10 cellular contexts compared by ENCODE assay signal in the genomic region with DNA sequence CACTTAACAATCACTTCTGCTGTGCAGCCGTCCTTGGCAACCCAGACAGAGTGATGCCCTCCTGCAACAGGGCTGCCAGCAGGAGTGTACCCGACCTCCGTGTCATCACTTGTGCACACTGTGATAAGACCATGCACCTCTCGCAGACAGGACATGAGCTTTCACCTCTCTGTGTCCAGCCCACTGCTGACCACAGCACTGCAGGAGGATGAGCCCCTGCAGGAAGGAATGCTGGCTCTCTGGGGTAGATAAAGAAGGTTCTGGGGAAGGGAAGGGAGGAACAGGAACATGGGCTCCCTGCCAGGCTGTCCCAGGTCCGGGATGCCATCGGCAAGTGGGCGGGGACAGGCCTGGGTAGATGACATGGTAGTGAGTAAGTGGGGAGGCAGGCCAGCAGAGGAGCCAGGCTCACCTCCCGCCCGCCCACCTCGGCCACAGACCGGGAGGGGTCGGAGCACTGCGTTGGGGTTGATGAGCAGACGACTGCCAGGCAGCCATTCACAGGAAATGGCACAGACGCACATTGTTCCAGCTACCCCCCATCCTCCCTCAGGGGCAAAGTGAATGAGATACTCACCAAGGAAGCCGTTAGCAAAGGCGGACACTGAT. TPM values are rescaled to one million over a fixed set of nuclear protein-coding genes. Genes with fewer than 3 reads are reported as not detected.
DNase-seq lines count a peak whose midpoint lies in the region; ATAC-seq, FAIRE-seq and TF ChIP-seq lines count a peak whose summit lies in the region.
"Had no signal": no experiment of that assay in that cellular context is flagged by ENCODE, and none has a peak within 500 bp of the region (broad histone marks: within the 10 kb centered on the region; RNA-seq: fewer than 3 reads in every experiment).

No MANE protein-coding gene starts in this region.

- H3K36me3 Mint-ChIP-seq in stimulated activated effector memory CD8-positive, alpha-beta T cell treated with anti-CD3 and anti-CD28 coated beads, Interleukin-12 subunit alpha, Interleukin-12 subunit beta, amount 100 ng/mL, for 72 hours, result peaks cover 49% of the 10 kb centered on the region
- H3K36me3 Mint-ChIP-seq: brain had no signal

- H3K4me1 ChIP-seq in right lobe of liver (no peaks in the 10 kb centered on the region), HepG2 (ENCODE audit: insufficient read depth, low read length) (no peaks in the 10 kb centered on the region)

- no peak overlapping the region for H3K4me2 ChIP-seq in HepG2 (ENCODE audit: low read depth, low read length)

- no peaks in the 10 kb centered on the region for H3K36me3 ChIP-seq in right lobe of liver
- H3K36me3 ChIP-seq in HepG2 (replicated peaks in 1 of 2; ENCODE audit: control insufficient read depth in 1 of 2, insufficient read depth in 2 of 2, low read length in 2 of 2), result no peaks in the 10 kb centered on the region

- H3K4me3 ChIP-seq in right lobe of liver (no peak overlapping the region), HepG2 (replicated peaks in 1 of 3; ENCODE audit: insufficient read depth in 1 of 3, low read depth in 2 of 3, low read length in 3 of 3) (no peak overlapping the region)

- peak in 1 of 3 donors; percentile 55 for DNase-seq in right lobe of liver
- DNase-seq in HepG2 (ENCODE audit: low spot score), result no peak
- DNase-seq in activated gamma-delta T cell (lab: John Stamatoyannopoulos, UW), result peak; percentile 73
- DNase-seq in kidney tubule cell (ENCODE audit: low spot score), result peak; percentile 100
- DNase-seq in stimulated activated effector memory CD8-positive, alpha-beta T cell treated with anti-CD3 and anti-CD28 coated beads, Interleukin-12 subunit alpha, Interleukin-12 subunit beta, amount 100 ng/mL, for 72 hours (ENCODE audit: low spot score in 2 of 2), result peak; percentile 68 to 89
- no peak for DNase-seq in D341Med (ENCODE audit: low spot score)
- DNase-seq in NCI-H510A treated with DMSO at 0.1 percent for 48 hours (lab: John Stamatoyannopoulos, UW), result no peak

- H3K4me1 Mint-ChIP-seq in stimulated activated effector memory CD8-positive, alpha-beta T cell treated with anti-CD3 and anti-CD28 coated beads, Interleukin-12 subunit alpha, Interleukin-12 subunit beta, amount 100 ng/mL, for 72 hours, result peaks cover 100% of the 10 kb centered on the region

- FAIRE-seq in HepG2 (lab: Jason Lieb, UNC), result no peak
- FAIRE-seq: G401.6 had no signal

- CTCF ChIA-PET in HepG2 (lab: Yijun Ruan, JAX; ENCODE audit: low intra/inter-chr PET ratio, low total read pairs), result no interaction called here

- TF ChIP-seq CTCF in right lobe of liver (IDR thresholded peaks at IDR 0.05) (no peak), HepG2 (CRISPR knock-in tag; IDR thresholded peaks at IDR 0.05) (no peak)

- no peak overlapping the region for H3K27ac ChIP-seq in right lobe of liver
- no peak overlapping the region for H3K27ac ChIP-seq in HepG2 (ENCODE audit: extremely low read length, insufficient read depth, low read length)

- peak overlapping the region; percentile 96 for H3K27ac Mint-ChIP-seq in stimulated activated effector memory CD8-positive, alpha-beta T cell treated with anti-CD3 and anti-CD28 coated beads, Interleukin-12 subunit alpha, Interleukin-12 subunit beta, amount 100 ng/mL, for 72 hours

- WGBS in right lobe of liver (ENCODE audit: insufficient coverage, low coverage, low lambda C conversion rate, missing lambda C conversion rate), result 19% methylated on average over 11 of the region's 17 CpGs
- under 1% methylated on average over 8 of the region's 17 CpGs for WGBS in HepG2 (ENCODE audit: low lambda C conversion rate)

- TF ChIP-seq EP300 in HepG2 (IDR thresholded peaks at IDR 0.05; ENCODE audit: low read depth in 2 of 2, low read length in 2 of 2) (no peak), HepG2 (CRISPR knock-in tag; IDR thresholded peaks at IDR 0.05; ENCODE audit: borderline replicate concordance) (no peak)

- in situ Hi-C loops in HepG2 (cut with HindIII; ENCODE audit: extremely low pct_ligation_motif_present, low pct_unique_long_range_greater_than_20kb), result no loop called here

- no peaks in the 10 kb centered on the region for H4K20me1 ChIP-seq in HepG2 (ENCODE audit: insufficient read depth, low read length)

- ATAC-seq in right lobe of liver (peak in 3 of 4 donors; percentile 17 to 31 (median 28)), HepG2 (no peak), GM19035 (IDR thresholded peaks at IDR 0.05; ENCODE audit: unreplicated experiment) (no peak)
- ATAC-seq in stimulated activated effector memory CD8-positive, alpha-beta T cell treated with anti-CD3 and anti-CD28 coated beads, Interleukin-12 subunit alpha, Interleukin-12 subunit beta, amount 100 ng/mL, for 72 hours, result peak; percentile 80

- H3K4me3 Mint-ChIP-seq in stimulated activated effector memory CD8-positive, alpha-beta T cell treated with anti-CD3 and anti-CD28 coated beads, Interleukin-12 subunit alpha, Interleukin-12 subunit beta, amount 100 ng/mL, for 72 hours, result peak overlapping the region; percentile 80
- H3K4me3 Mint-ChIP-seq: brain had no signal

- H3K9ac ChIP-seq in HepG2 (ENCODE audit: insufficient read depth, low read depth, low read length), result no peak overlapping the region

- TF ChIP-seq POLR2A in right lobe of liver (IDR thresholded peaks at IDR 0.05) (no peak), HepG2 (IDR thresholded peaks at IDR 0.05; ENCODE audit: insufficient read depth in 1 of 2, low read depth in 2 of 2, low read length in 2 of 2) (no peak)

- H3K27me3 ChIP-seq in right lobe of liver (no peaks in the 10 kb centered on the region), HepG2 (ENCODE audit: control insufficient read depth in 1 of 2, insufficient read depth in 2 of 2, low read length in 2 of 2) (peaks cover 4 to 43% of the 10 kb centered on the region in 2 experiments)

- intact Hi-C loops in right lobe of liver (cut with DNase I), result no loop called here
- intact Hi-C loops in HepG2 (cut with micrococcal nuclease; ENCODE audit: unreplicated experiment), result no loop called here

- BruUV-seq in HepG2 (replicated peaks; lab: Mats Ljungman, UMichigan), result no TSS peak

- H3K9me3 Mint-ChIP-seq in stimulated activated effector memory CD8-positive, alpha-beta T cell treated with anti-CD3 and anti-CD28 coated beads, Interleukin-12 subunit alpha, Interleukin-12 subunit beta, amount 100 ng/mL, for 72 hours, result no peaks in the 10 kb centered on the region
- H3K9me3 Mint-ChIP-seq: brain had no signal

- H2AFZ ChIP-seq in HepG2 (ENCODE audit: low read length), result no peak overlapping the region

- H3K9me3 ChIP-seq in right lobe of liver (no peaks in the 10 kb centered on the region), HepG2 (ENCODE audit: low read length) (no peaks in the 10 kb centered on the region)

- POLR2A ChIA-PET in HepG2 (lab: Yijun Ruan, JAX), result no interaction called here

- no peaks in the 10 kb centered on the region for H3K79me2 ChIP-seq in HepG2 (ENCODE audit: insufficient read depth, low read length)

- TF ChIP-seq RAD21 in HepG2 (CRISPR knock-in tag; IDR thresholded peaks at IDR 0.05), result no peak

RNA-seq across cellular contexts. Expression of a gene that starts 18.6 kb away (rescaled TPM):
- total RNA-seq in right lobe of liver, result 10 to 100 TPM in 3 of 6 experiments, 1 to 10 TPM in 3; 4.5 to 21.1 (median 8.8) TPM
- not detected in 2 replicates for total RNA-seq in HepG2 (2016; rRNA removed; fragmentation: Illumina TruSeq; extraction: Trizol)
- not detected in 2 replicates for total RNA-seq in HepG2 (2016; cell fraction: cytosol; rRNA removed; fragmentation: Illumina TruSeq; extraction: Trizol; ENCODE audit: low read depth)
- not detected in 2 replicates for total RNA-seq in HepG2 (2016; cell fraction: insoluble cytoplasmic fraction; rRNA removed; fragmentation: Illumina TruSeq; extraction: Trizol)
- total RNA-seq in HepG2 (2016; cell fraction: membrane; rRNA removed; fragmentation: Illumina TruSeq; extraction: Trizol), result not detected in 2 replicates
- not detected in 2 replicates for total RNA-seq in HepG2 (2016; cell fraction: nucleus; rRNA removed; fragmentation: Illumina TruSeq; extraction: Trizol)
- polyA plus RNA-seq in HepG2 (2011; rRNA removed), result 0.01 and 0.03 TPM in 2 replicates
- under 0.01 and 0.01 TPM in 2 replicates for polyA plus RNA-seq in HepG2 (2011; cell fraction: cytosol; rRNA removed)
- polyA plus RNA-seq in HepG2 (2011; cell fraction: nucleus; rRNA removed), result 0.10 and 0.12 TPM in 2 replicates
- polyA plus RNA-seq in HepG2 (2012), result 0.09 TPM in 1 of 2 replicates, not detected in the other
- polyA plus RNA-seq in HepG2 (2016; cell fraction: cytosol; fragmentation: Illumina TruSeq; extraction: Trizol; ENCODE audit: low read depth), result not detected in 2 replicates
- not detected in 2 replicates for polyA plus RNA-seq in HepG2 (2016; cell fraction: insoluble cytoplasmic fraction; fragmentation: Illumina TruSeq; extraction: Trizol; ENCODE audit: low read depth)
- not detected in 2 replicates for polyA plus RNA-seq in HepG2 (2016; cell fraction: membrane; fragmentation: Illumina TruSeq; extraction: Trizol; ENCODE audit: low read depth)
- polyA plus RNA-seq in HepG2 (2016; cell fraction: nucleus; fragmentation: Illumina TruSeq; extraction: Trizol; ENCODE audit: insufficient read depth, low read depth), result not detected in 2 replicates
- polyA minus RNA-seq in HepG2 (2011; rRNA and poly(A)+ RNA removed; ENCODE audit: low replicate concordance), result 0.02 and 0.06 TPM in 2 replicates
- polyA minus RNA-seq in HepG2 (2011; cell fraction: cytosol; rRNA and poly(A)+ RNA removed), result not detected in 2 replicates
- polyA minus RNA-seq in HepG2 (2011; cell fraction: nucleus; rRNA and poly(A)+ RNA removed), result under 0.01 TPM in 1 of 2 replicates, not detected in the other

RNA-seq across cellular contexts. Expression of a gene that starts 54.5 kb away (rescaled TPM):
- total RNA-seq in right lobe of liver (10 to 100 TPM; 20.8 to 52.8 (median 35.1) TPM), HepG2 (2016; rRNA removed; fragmentation: Illumina TruSeq; extraction: Trizol) (not detected in 2 replicates)
- total RNA-seq in HepG2 (2016; cell fraction: cytosol; rRNA removed; fragmentation: Illumina TruSeq; extraction: Trizol; ENCODE audit: low read depth), result not detected in 2 replicates
- total RNA-seq in HepG2 (2016; cell fraction: insoluble cytoplasmic fraction; rRNA removed; fragmentation: Illumina TruSeq; extraction: Trizol), result not detected in 2 replicates
- not detected in 2 replicates for total RNA-seq in HepG2 (2016; cell fraction: membrane; rRNA removed; fragmentation: Illumina TruSeq; extraction: Trizol)
- not detected in 2 replicates for total RNA-seq in HepG2 (2016; cell fraction: nucleus; rRNA removed; fragmentation: Illumina TruSeq; extraction: Trizol)
- polyA plus RNA-seq in HepG2 (2011; rRNA removed), result 0.12 and 0.27 TPM in 2 replicates
- 0.10 TPM in 1 of 2 replicates, not detected in the other for polyA plus RNA-seq in HepG2 (2011; cell fraction: cytosol; rRNA removed)
- polyA plus RNA-seq in HepG2 (2011; cell fraction: nucleus; rRNA removed), result 0.88 and 1.00 TPM in 2 replicates
- 0.17 and 0.28 TPM in 2 replicates for polyA plus RNA-seq in HepG2 (2012)
- not detected in 2 replicates for polyA plus RNA-seq in HepG2 (2016; cell fraction: cytosol; fragmentation: Illumina TruSeq; extraction: Trizol; ENCODE audit: low read depth)
- not detected in 2 replicates for polyA plus RNA-seq in HepG2 (2016; cell fraction: insoluble cytoplasmic fraction; fragmentation: Illumina TruSeq; extraction: Trizol; ENCODE audit: low read depth)
- not detected in 2 replicates for polyA plus RNA-seq in HepG2 (2016; cell fraction: membrane; fragmentation: Illumina TruSeq; extraction: Trizol; ENCODE audit: low read depth)
- not detected in 2 replicates for polyA plus RNA-seq in HepG2 (2016; cell fraction: nucleus; fragmentation: Illumina TruSeq; extraction: Trizol; ENCODE audit: insufficient read depth, low read depth)
- 1.0 TPM in 1 of 2 replicates, not detected in the other for polyA minus RNA-seq in HepG2 (2011; rRNA and poly(A)+ RNA removed; ENCODE audit: low replicate concordance)
- polyA minus RNA-seq in HepG2 (2011; cell fraction: cytosol; rRNA and poly(A)+ RNA removed), result not detected in 2 replicates
- not detected in 2 replicates for polyA minus RNA-seq in HepG2 (2011; cell fraction: nucleus; rRNA and poly(A)+ RNA removed)

Comparison
In these comparisons a context has a peak if more than half of its experiments do, and no peak if none do; other contexts are left out.
1. ATAC-seq: peak in right lobe of liver (3 of 4) and stimulated activated effector memory CD8-positive, alpha-beta T cell treated with anti-CD3 and anti-CD28 coated beads, Interleukin-12 subunit alpha, Interleukin-12 subunit beta, amount 100 ng/mL, for 72 hours (single experiment); none in HepG2 (single experiment) and GM19035 (single experiment).
2. RNA of a gene that starts 54.5 kb away (total RNA-seq): 20.8 to 52.8 TPM in right lobe of liver; not detected in HepG2; every median in the first group is over 10 times any median in the second.
3. DNase-seq: peak in activated gamma-delta T cell (single experiment), kidney tubule cell (single experiment) and stimulated activated effector memory CD8-positive, alpha-beta T cell treated with anti-CD3 and anti-CD28 coated beads, Interleukin-12 subunit alpha, Interleukin-12 subunit beta, amount 100 ng/mL, for 72 hours (2 of 2); none in HepG2 (single experiment), D341Med (single experiment) and NCI-H510A treated with DMSO at 0.1 percent for 48 hours (single experiment).